In genomic region chr6:6843057-6843627, GRCh38 we compare ENCODE assay signal across 14 cellular contexts.
DNase-seq lines count a peak whose midpoint lies in the region; ATAC-seq and TF ChIP-seq lines count a peak whose summit lies in the region.
"Had no signal": no experiment of that assay in that cellular context is flagged by ENCODE, and none has a peak within 500 bp of the region (broad histone marks: within the 10 kb centered on the region; RNA-seq: fewer than 3 reads in every experiment).

No MANE protein-coding gene starts in this region.

- peaks cover 22% of the 10 kb centered on the region for H3K27me3 Mint-ChIP-seq in endodermal cell (ENCODE audit: insufficient read depth)
- peaks cover 4% of the 10 kb centered on the region for H3K27me3 Mint-ChIP-seq in activated naive CD8-positive, alpha-beta T cell treated with anti-CD3 and anti-CD28 coated beads, Interleukin-2, amount 50 U/mL, for 24 hours

- TF ChIP-seq CTCF in endodermal cell (conservative IDR thresholded peaks at IDR 0.05) = no peak

- H3K27me3 ChIP-seq in endodermal cell (ENCODE audit: control insufficient read depth, insufficient read depth, low read length, poor library complexity, severe bottlenecking) = peaks cover 25% of the 10 kb centered on the region
- H3K27me3 ChIP-seq: vagina had no signal

- H3K4me3 ChIP-seq in endodermal cell (ENCODE audit: low read length) = no peak overlapping the region
- H3K4me3 ChIP-seq in mesodermal cell (ENCODE audit: extremely low read depth, insufficient read depth, low read length, poor library complexity, severe bottlenecking) = no peak overlapping the region
- H3K4me3 ChIP-seq: vagina had no signal

- ATAC-seq in activated naive CD8-positive, alpha-beta T cell treated with anti-CD3 and anti-CD28 coated beads, Interleukin-2, amount 50 U/mL, for 24 hours = no peak
- ATAC-seq in HG02571 (IDR thresholded peaks at IDR 0.05; ENCODE audit: unreplicated experiment) = no peak

- peaks cover 11% of the 10 kb centered on the region for H3K9me3 ChIP-seq in endodermal cell (ENCODE audit: control insufficient read depth, low read length)
- no peaks in the 10 kb centered on the region for H3K9me3 ChIP-seq in mesodermal cell (ENCODE audit: control insufficient read depth, low read length)
- H3K9me3 ChIP-seq: vagina had no signal

- H3K4me1 ChIP-seq in endodermal cell (ENCODE audit: control insufficient read depth, insufficient read depth, low read length) = no peaks in the 10 kb centered on the region
- H3K4me1 ChIP-seq in mesodermal cell (ENCODE audit: control insufficient read depth, insufficient read depth, low read length, poor library complexity, severe bottlenecking) = peaks cover 22% of the 10 kb centered on the region

- in situ Hi-C loops in Caki2 (cut with HindIII; ENCODE audit: low pct_unique_long_range_greater_than_20kb, low sequenced_read_pairs) = no loop called here

- H3K9ac ChIP-seq in endodermal cell (ENCODE audit: extremely low read depth, low read length, poor library complexity, severe bottlenecking) = no peak overlapping the region

- H3K36me3 ChIP-seq in endodermal cell (ENCODE audit: control insufficient read depth, insufficient read depth, low read length) (no peaks in the 10 kb centered on the region), mesodermal cell (ENCODE audit: control insufficient read depth, insufficient read depth, low read length) (no peaks in the 10 kb centered on the region)
- H3K36me3 ChIP-seq: vagina had no signal

- 75 to 77% methylated on average over 4 to 5 of the region's 5 CpGs for WGBS in endodermal cell (ENCODE audit: insufficient coverage in 1 of 2, insufficient read length in 1 of 2), 2 experiments
- 63 to 64% methylated on average over 2 to 5 of the region's 5 CpGs for WGBS in mesodermal cell (ENCODE audit: insufficient coverage in 2 of 2), 2 experiments

- peaks cover 5% of the 10 kb centered on the region for H3K4me1 Mint-ChIP-seq in endodermal cell
- no peaks in the 10 kb centered on the region for H3K4me1 Mint-ChIP-seq in activated naive CD8-positive, alpha-beta T cell treated with anti-CD3 and anti-CD28 coated beads, Interleukin-2, amount 50 U/mL, for 24 hours
- H3K4me1 Mint-ChIP-seq: activated naive CD4-positive, alpha-beta T cell treated with anti-CD3 and anti-CD28 coated beads, Interleukin-2, amount 10 ng/mL, durations not matched to agents 7 days and 5 days had no signal

- no peaks in the 10 kb centered on the region for H3K36me3 Mint-ChIP-seq in endodermal cell (ENCODE audit: low read depth)
- peaks cover 3% of the 10 kb centered on the region for H3K36me3 Mint-ChIP-seq in activated naive CD8-positive, alpha-beta T cell treated with anti-CD3 and anti-CD28 coated beads, Interleukin-2, amount 50 U/mL, for 24 hours (ENCODE audit: low read depth)
- H3K36me3 Mint-ChIP-seq: activated naive CD4-positive, alpha-beta T cell treated with anti-CD3 and anti-CD28 coated beads, Interleukin-2, amount 10 ng/mL, durations not matched to agents 7 days and 5 days had no signal

- H3K27ac ChIP-seq in endodermal cell (ENCODE audit: low read depth, low read length) (no peak overlapping the region), mesodermal cell (ENCODE audit: low read depth, low read length, severe bottlenecking) (peak overlapping the region; percentile 79)
- H3K27ac ChIP-seq: HL-60, vagina had no signal

- DNase-seq in Caki2 (ENCODE audit: low read depth) = peak; percentile 21
- DNase-seq in M059J (ENCODE audit: low read depth) = peak; percentile 78
- peak; percentile 73 for DNase-seq in endodermal cell
- no peak for DNase-seq in iPS-NIHi11 (ENCODE audit: low spot score)
- DNase-seq in activated naive CD8-positive, alpha-beta T cell treated with anti-CD3 and anti-CD28 coated beads, Interleukin-2, amount 50 U/mL, for 24 hours = no peak
- no peak for DNase-seq in RPMI8226
- DNase-seq: activated naive CD4-positive, alpha-beta T cell treated with anti-CD3 and anti-CD28 coated beads, Interleukin-2, amount 10 ng/mL, durations not matched to agents 7 days and 5 days; NCI-H1092 treated with DMSO at 0.1 percent for 48 hours; NCI-H510A; stimulated activated CD4-positive, alpha-beta T cell treated with anti-CD3 and anti-CD28 coated beads, Interleukin-1b, Interleukin-23, amount 100 ng/mL, for 48 hours had no signal

- no peak overlapping the region for H3K4me3 Mint-ChIP-seq in endodermal cell
- H3K4me3 Mint-ChIP-seq in activated naive CD8-positive, alpha-beta T cell treated with anti-CD3 and anti-CD28 coated beads, Interleukin-2, amount 50 U/mL, for 24 hours = no peak overlapping the region
- H3K4me3 Mint-ChIP-seq: activated naive CD4-positive, alpha-beta T cell treated with anti-CD3 and anti-CD28 coated beads, Interleukin-2, amount 10 ng/mL, durations not matched to agents 7 days and 5 days had no signal

- H3K27ac Mint-ChIP-seq in endodermal cell = no peak overlapping the region
- H3K27ac Mint-ChIP-seq in activated naive CD8-positive, alpha-beta T cell treated with anti-CD3 and anti-CD28 coated beads, Interleukin-2, amount 50 U/mL, for 24 hours = no peak overlapping the region
- H3K27ac Mint-ChIP-seq: activated naive CD4-positive, alpha-beta T cell treated with anti-CD3 and anti-CD28 coated beads, Interleukin-2, amount 10 ng/mL, durations not matched to agents 7 days and 5 days had no signal

- peaks cover 11% of the 10 kb centered on the region for H3K9me3 Mint-ChIP-seq in endodermal cell
- H3K9me3 Mint-ChIP-seq in activated naive CD8-positive, alpha-beta T cell treated with anti-CD3 and anti-CD28 coated beads, Interleukin-2, amount 50 U/mL, for 24 hours = peaks cover 11% of the 10 kb centered on the region

Comparison
In these comparisons a context has a peak if more than half of its experiments do, and no peak if none do; other contexts are left out.
1. DNase-seq: peak in Caki2 (single experiment), M059J (single experiment) and endodermal cell (single experiment); none in iPS-NIHi11 (single experiment), activated naive CD8-positive, alpha-beta T cell treated with anti-CD3 and anti-CD28 coated beads, Interleukin-2, amount 50 U/mL, for 24 hours (single experiment) and RPMI8226 (single experiment).